In the genomic region with DNA sequence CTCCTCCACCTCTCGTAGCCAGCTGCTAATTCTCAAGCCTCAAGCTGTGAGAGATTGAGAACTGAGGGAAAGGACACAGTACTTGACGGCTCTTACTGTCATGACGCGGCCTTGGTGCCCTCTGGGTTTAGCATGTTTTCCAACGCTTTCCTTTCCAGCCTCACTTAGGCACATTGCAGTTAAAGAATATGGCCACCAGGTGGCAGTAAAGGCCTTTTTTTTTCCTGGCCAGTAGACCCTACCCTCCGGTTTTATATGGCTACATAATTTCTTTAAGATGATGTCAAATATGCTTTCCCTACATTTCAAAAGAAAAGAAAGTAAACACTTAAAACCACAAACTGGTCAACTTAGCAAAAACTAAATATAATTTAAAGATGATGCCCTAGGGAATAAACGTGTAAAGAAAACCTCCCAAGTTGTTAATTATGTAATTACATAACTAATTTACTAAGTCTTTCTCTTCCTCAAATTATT, we compare ENCODE assay signal across 1 cellular context.
TF ChIP-seq lines count a peak whose summit lies in the region.

No MANE protein-coding gene starts in this region.

TF ChIP-seq in H1, 55 proteins besides CTCF, POLR2A, EP300 and RAD21:
- TF ChIP-seq NRF1 (IDR thresholded peaks at IDR 0.05; ENCODE audit: low read depth, low read length) = no peak
- no peak for TF ChIP-seq KDM5A (IDR thresholded peaks at IDR 0.05; ENCODE audit: low read length)
- TF ChIP-seq, protein P1, sequence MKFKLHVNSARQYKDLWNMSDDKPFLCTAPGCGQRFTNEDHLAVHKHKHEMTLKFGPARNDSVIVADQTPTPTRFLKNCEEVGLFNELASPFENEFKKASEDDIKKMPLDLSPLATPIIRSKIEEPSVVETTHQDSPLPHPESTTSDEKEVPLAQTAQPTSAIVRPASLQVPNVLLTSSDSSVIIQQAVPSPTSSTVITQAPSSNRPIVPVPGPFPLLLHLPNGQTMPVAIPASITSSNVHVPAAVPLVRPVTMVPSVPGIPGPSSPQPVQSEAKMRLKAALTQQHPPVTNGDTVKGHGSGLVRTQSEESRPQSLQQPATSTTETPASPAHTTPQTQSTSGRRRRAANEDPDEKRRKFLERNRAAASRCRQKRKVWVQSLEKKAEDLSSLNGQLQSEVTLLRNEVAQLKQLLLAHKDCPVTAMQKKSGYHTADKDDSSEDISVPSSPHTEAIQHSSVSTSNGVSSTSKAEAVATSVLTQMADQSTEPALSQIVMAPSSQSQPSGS (IDR thresholded peaks at IDR 0.05; ENCODE audit: low read length) = peak; percentile 68; the same call in 1 of the 2 replicates
- no peak for TF ChIP-seq TBP (IDR thresholded peaks at IDR 0.05; ENCODE audit: low read depth, low read length)
- no peak for TF ChIP-seq RBBP5 (IDR thresholded peaks at IDR 0.05; ENCODE audit: borderline replicate concordance, low read depth, low read length)
- no peak for TF ChIP-seq CEBPB (IDR thresholded peaks at IDR 0.05; ENCODE audit: low read depth, low read length)
- TF ChIP-seq, protein P2, sequence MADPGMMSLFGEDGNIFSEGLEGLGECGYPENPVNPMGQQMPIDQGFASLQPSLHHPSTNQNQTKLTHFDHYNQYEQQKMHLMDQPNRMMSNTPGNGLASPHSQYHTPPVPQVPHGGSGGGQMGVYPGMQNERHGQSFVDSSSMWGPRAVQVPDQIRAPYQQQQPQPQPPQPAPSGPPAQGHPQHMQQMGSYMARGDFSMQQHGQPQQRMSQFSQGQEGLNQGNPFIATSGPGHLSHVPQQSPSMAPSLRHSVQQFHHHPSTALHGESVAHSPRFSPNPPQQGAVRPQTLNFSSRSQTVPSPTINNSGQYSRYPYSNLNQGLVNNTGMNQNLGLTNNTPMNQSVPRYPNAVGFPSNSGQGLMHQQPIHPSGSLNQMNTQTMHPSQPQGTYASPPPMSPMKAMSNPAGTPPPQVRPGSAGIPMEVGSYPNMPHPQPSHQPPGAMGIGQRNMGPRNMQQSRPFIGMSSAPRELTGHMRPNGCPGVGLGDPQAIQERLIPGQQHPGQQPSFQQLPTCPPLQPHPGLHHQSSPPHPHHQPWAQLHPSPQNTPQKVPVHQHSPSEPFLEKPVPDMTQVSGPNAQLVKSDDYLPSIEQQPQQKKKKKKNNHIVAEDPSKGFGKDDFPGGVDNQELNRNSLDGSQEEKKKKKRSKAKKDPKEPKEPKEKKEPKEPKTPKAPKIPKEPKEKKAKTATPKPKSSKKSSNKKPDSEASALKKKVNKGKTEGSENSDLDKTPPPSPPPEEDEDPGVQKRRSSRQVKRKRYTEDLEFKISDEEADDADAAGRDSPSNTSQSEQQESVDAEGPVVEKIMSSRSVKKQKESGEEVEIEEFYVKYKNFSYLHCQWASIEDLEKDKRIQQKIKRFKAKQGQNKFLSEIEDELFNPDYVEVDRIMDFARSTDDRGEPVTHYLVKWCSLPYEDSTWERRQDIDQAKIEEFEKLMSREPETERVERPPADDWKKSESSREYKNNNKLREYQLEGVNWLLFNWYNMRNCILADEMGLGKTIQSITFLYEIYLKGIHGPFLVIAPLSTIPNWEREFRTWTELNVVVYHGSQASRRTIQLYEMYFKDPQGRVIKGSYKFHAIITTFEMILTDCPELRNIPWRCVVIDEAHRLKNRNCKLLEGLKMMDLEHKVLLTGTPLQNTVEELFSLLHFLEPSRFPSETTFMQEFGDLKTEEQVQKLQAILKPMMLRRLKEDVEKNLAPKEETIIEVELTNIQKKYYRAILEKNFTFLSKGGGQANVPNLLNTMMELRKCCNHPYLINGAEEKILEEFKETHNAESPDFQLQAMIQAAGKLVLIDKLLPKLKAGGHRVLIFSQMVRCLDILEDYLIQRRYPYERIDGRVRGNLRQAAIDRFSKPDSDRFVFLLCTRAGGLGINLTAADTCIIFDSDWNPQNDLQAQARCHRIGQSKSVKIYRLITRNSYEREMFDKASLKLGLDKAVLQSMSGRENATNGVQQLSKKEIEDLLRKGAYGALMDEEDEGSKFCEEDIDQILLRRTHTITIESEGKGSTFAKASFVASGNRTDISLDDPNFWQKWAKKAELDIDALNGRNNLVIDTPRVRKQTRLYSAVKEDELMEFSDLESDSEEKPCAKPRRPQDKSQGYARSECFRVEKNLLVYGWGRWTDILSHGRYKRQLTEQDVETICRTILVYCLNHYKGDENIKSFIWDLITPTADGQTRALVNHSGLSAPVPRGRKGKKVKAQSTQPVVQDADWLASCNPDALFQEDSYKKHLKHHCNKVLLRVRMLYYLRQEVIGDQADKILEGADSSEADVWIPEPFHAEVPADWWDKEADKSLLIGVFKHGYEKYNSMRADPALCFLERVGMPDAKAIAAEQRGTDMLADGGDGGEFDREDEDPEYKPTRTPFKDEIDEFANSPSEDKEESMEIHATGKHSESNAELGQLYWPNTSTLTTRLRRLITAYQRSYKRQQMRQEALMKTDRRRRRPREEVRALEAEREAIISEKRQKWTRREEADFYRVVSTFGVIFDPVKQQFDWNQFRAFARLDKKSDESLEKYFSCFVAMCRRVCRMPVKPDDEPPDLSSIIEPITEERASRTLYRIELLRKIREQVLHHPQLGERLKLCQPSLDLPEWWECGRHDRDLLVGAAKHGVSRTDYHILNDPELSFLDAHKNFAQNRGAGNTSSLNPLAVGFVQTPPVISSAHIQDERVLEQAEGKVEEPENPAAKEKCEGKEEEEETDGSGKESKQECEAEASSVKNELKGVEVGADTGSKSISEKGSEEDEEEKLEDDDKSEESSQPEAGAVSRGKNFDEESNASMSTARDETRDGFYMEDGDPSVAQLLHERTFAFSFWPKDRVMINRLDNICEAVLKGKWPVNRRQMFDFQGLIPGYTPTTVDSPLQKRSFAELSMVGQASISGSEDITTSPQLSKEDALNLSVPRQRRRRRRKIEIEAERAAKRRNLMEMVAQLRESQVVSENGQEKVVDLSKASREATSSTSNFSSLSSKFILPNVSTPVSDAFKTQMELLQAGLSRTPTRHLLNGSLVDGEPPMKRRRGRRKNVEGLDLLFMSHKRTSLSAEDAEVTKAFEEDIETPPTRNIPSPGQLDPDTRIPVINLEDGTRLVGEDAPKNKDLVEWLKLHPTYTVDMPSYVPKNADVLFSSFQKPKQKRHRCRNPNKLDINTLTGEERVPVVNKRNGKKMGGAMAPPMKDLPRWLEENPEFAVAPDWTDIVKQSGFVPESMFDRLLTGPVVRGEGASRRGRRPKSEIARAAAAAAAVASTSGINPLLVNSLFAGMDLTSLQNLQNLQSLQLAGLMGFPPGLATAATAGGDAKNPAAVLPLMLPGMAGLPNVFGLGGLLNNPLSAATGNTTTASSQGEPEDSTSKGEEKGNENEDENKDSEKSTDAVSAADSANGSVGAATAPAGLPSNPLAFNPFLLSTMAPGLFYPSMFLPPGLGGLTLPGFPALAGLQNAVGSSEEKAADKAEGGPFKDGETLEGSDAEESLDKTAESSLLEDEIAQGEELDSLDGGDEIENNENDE (IDR thresholded peaks at IDR 0.05; ENCODE audit: insufficient replicate concordance, low read length) = no peak
- no peak for TF ChIP-seq GABPA (IDR thresholded peaks at IDR 0.05; ENCODE audit: borderline replicate concordance, insufficient read depth, low read length)
- TF ChIP-seq PHF8 (conservative IDR thresholded peaks at IDR 0.05; ENCODE audit: low read depth, low read length) = no peak
- TF ChIP-seq SIX5 (IDR thresholded peaks at IDR 0.05; ENCODE audit: low read depth, low read length) = no peak
- no peak for TF ChIP-seq KDM1A (IDR thresholded peaks at IDR 0.05; ENCODE audit: borderline replicate concordance, low read length)
- TF ChIP-seq CHD2 (IDR thresholded peaks at IDR 0.05; ENCODE audit: low read length) = 0 out of 2 replicates have a peak, but pooled peaks have one; percentile 31
- 0 out of 4 replicates have a peak, but pooled peaks of 1 of the 2 experiments have one; percentile 31 for TF ChIP-seq SIN3A (conservative IDR thresholded peaks at IDR 0.05 in 1 of 2, IDR thresholded peaks at IDR 0.05 in 1 of 2; ENCODE audit: low read depth in 1 of 2, low read length in 2 of 2)
- no peak for TF ChIP-seq SUZ12 (IDR thresholded peaks at IDR 0.05; ENCODE audit: low read length)
- TF ChIP-seq ASH2L (IDR thresholded peaks at IDR 0.05; ENCODE audit: low read length) = peak; percentile 0
- TF ChIP-seq CREB1 (IDR thresholded peaks at IDR 0.05) = peak; percentile 50; the same call in 1 of the 2 replicates
- no peak for TF ChIP-seq CBX8 (IDR thresholded peaks at IDR 0.05; ENCODE audit: borderline replicate concordance, low read depth, low read length)
- no peak for TF ChIP-seq RFX5 (IDR thresholded peaks at IDR 0.05; ENCODE audit: borderline replicate concordance, low read depth, low read length)
- no peak for TF ChIP-seq SP2 (IDR thresholded peaks at IDR 0.05; ENCODE audit: low read length)
- no peak for TF ChIP-seq BACH1 (IDR thresholded peaks at IDR 0.05; ENCODE audit: low read length)
